In genomic region chr14:93657875-93658274, GRCh38 we compare ENCODE assay signal across 20 cellular contexts.
DNase-seq lines count a peak whose midpoint lies in the region; ATAC-seq and TF ChIP-seq lines count a peak whose summit lies in the region.
"Had no signal": no experiment of that assay in that cellular context is flagged by ENCODE, and none has a peak within 500 bp of the region (broad histone marks: within the 10 kb centered on the region; RNA-seq: fewer than 3 reads in every experiment).

No MANE protein-coding gene starts in this region.

- H3K27me3 ChIP-seq in right cardiac atrium (ENCODE audit: control insufficient read depth, insufficient read depth), result no peaks in the 10 kb centered on the region

- no peak overlapping the region for H3K27ac ChIP-seq in right cardiac atrium (ENCODE audit: low read length)

- no peaks in the 10 kb centered on the region for H3K36me3 Mint-ChIP-seq in WTC11
- H3K36me3 Mint-ChIP-seq in T-helper 2 cell treated with Interferon-gamma antibody and Interleukin-4, amounts not matched to agents 5 μg/mL and 100 μg/mL, for 36 hours (ENCODE audit: low read depth), result no peaks in the 10 kb centered on the region
- H3K36me3 Mint-ChIP-seq: CD4-positive, CD25-positive, alpha-beta regulatory T cell; CD8-positive, alpha-beta memory T cell had no signal

- H3K9me3 ChIP-seq in right cardiac atrium (ENCODE audit: control insufficient read depth, low read length), result no peaks in the 10 kb centered on the region

- no peaks in the 10 kb centered on the region for H3K27me3 Mint-ChIP-seq in WTC11 (ENCODE audit: low read depth)
- H3K27me3 Mint-ChIP-seq in T-helper 2 cell treated with Interferon-gamma antibody and Interleukin-4, amounts not matched to agents 5 μg/mL and 100 μg/mL, for 36 hours (ENCODE audit: low read depth), result peaks cover 3% of the 10 kb centered on the region

- CTCF ChIA-PET in WTC11 (lab: Charles Lee), result interaction anchor here (0.7 kb wide), 1 partner anchor 265 kb away, joined by 4 read pairs; no protein-coding TSS in a partner anchor

- intact Hi-C loops in right cardiac atrium (cut with DNase I), result loop anchor here (5.0 to 10.0 kb wide), 3 partner anchors 129 to 234 kb away; partner anchors contain the start of gene PRIMA1 (in 2 of the 4)
- intact Hi-C loops in Right ventricle myocardium superior (cut with DNase I), result loop anchor here (5.0 kb wide), 1 partner anchor 129 kb away; the partner anchor contains the start of gene PRIMA1

- peaks cover 14% of the 10 kb centered on the region for H3K4me1 Mint-ChIP-seq in WTC11
- H3K4me1 Mint-ChIP-seq in T-helper 2 cell treated with Interferon-gamma antibody and Interleukin-4, amounts not matched to agents 5 μg/mL and 100 μg/mL, for 36 hours (ENCODE audit: low read depth), result no peaks in the 10 kb centered on the region
- H3K4me1 Mint-ChIP-seq: CD4-positive, CD25-positive, alpha-beta regulatory T cell; CD8-positive, alpha-beta memory T cell had no signal

- POLR2A ChIA-PET in WTC11 (lab: Charles Lee), result no interaction called here

- H3K4me3 Mint-ChIP-seq in WTC11, result no peak overlapping the region
- H3K4me3 Mint-ChIP-seq in T-helper 2 cell treated with Interferon-gamma antibody and Interleukin-4, amounts not matched to agents 5 μg/mL and 100 μg/mL, for 36 hours, result no peak overlapping the region
- H3K4me3 Mint-ChIP-seq: CD4-positive, CD25-positive, alpha-beta regulatory T cell; CD8-positive, alpha-beta memory T cell; GM23338; HFFc6 had no signal

- WGBS in right cardiac atrium, result 29% methylated on average over 6 of the region's 6 CpGs

- no peak overlapping the region for H3K27ac Mint-ChIP-seq in WTC11
- no peak overlapping the region for H3K27ac Mint-ChIP-seq in T-helper 2 cell treated with Interferon-gamma antibody and Interleukin-4, amounts not matched to agents 5 μg/mL and 100 μg/mL, for 36 hours
- H3K27ac Mint-ChIP-seq: CD4-positive, CD25-positive, alpha-beta regulatory T cell; CD8-positive, alpha-beta memory T cell; GM23338; HFFc6 had no signal

- ATAC-seq in right cardiac atrium, result peak; percentile 40 to 48
- ATAC-seq in Right ventricle myocardium superior (ENCODE audit: poor library complexity), result no peak
- ATAC-seq in WTC11, result no peak
- ATAC-seq in GM18511 (IDR thresholded peaks at IDR 0.05; ENCODE audit: unreplicated experiment), result no peak
- ATAC-seq: GM12878, GM23338 had no signal

- DNase-seq in right cardiac atrium (no peak), Right ventricle myocardium superior (no peak), globus pallidus (ENCODE audit: low spot score) (peak; percentile 16), pons (ENCODE audit: low spot score) (peak; percentile 9), WTC11 (ENCODE audit: low spot score) (no peak)
- DNase-seq in T-helper 2 cell treated with Interferon-gamma antibody and Interleukin-4, amounts not matched to agents 5 μg/mL and 100 μg/mL, for 36 hours (ENCODE audit: low spot score), result no peak
- DNase-seq: 8988T; CD4-positive, CD25-positive, alpha-beta regulatory T cell; CD8-positive, alpha-beta memory T cell; COR-L47; DMS 273 treated with DMSO at 0.1 percent for 48 hours; DMS53; DND-41; EL; HCEC 1CT; HFFc6; IMR-90 had no signal

- no peaks in the 10 kb centered on the region for H3K4me1 ChIP-seq in right cardiac atrium (ENCODE audit: control insufficient read depth, insufficient read depth, low read length)

- no peaks in the 10 kb centered on the region for H3K9me3 Mint-ChIP-seq in WTC11
- H3K9me3 Mint-ChIP-seq in T-helper 2 cell treated with Interferon-gamma antibody and Interleukin-4, amounts not matched to agents 5 μg/mL and 100 μg/mL, for 36 hours, result no peaks in the 10 kb centered on the region
- H3K9me3 Mint-ChIP-seq: GM23338 had no signal

- H3K4me3 ChIP-seq in right cardiac atrium (ENCODE audit: low read length), result no peak overlapping the region
- H3K4me3 ChIP-seq: GM12878, GM23338 had no signal

- TF ChIP-seq CTCF in WTC11 (IDR thresholded peaks at IDR 0.05), result no peak

TF ChIP-seq in WTC11, 78 proteins besides CTCF, POLR2A, EP300 and RAD21 (continues in another document):
- TF ChIP-seq SMAD4 (CRISPR knock-in tag; IDR thresholded peaks at IDR 0.05) (no peak), JAZF1 (CRISPR knock-in tag; IDR thresholded peaks at IDR 0.05) (no peak), IRF1 (CRISPR knock-in tag; IDR thresholded peaks at IDR 0.05) (no peak), HMGXB4 (CRISPR knock-in tag; IDR thresholded peaks at IDR 0.05) (no peak), ELF4 (CRISPR knock-in tag; IDR thresholded peaks at IDR 0.05; ENCODE audit: low read depth) (no peak), FOXP1 (CRISPR knock-in tag; IDR thresholded peaks at IDR 0.05; ENCODE audit: borderline replicate concordance) (no peak)
- TF ChIP-seq, protein P1, sequence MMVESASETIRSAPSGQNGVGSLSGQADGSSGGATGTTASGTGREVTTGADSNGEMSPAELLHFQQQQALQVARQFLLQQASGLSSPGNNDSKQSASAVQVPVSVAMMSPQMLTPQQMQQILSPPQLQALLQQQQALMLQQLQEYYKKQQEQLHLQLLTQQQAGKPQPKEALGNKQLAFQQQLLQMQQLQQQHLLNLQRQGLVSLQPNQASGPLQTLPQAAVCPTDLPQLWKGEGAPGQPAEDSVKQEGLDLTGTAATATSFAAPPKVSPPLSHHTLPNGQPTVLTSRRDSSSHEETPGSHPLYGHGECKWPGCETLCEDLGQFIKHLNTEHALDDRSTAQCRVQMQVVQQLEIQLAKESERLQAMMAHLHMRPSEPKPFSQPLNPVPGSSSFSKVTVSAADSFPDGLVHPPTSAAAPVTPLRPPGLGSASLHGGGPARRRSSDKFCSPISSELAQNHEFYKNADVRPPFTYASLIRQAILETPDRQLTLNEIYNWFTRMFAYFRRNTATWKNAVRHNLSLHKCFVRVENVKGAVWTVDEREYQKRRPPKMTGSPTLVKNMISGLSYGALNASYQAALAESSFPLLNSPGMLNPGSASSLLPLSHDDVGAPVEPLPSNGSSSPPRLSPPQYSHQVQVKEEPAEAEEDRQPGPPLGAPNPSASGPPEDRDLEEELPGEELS (CRISPR knock-in tag; IDR thresholded peaks at IDR 0.05), result no peak
- TF ChIP-seq, protein P2, sequence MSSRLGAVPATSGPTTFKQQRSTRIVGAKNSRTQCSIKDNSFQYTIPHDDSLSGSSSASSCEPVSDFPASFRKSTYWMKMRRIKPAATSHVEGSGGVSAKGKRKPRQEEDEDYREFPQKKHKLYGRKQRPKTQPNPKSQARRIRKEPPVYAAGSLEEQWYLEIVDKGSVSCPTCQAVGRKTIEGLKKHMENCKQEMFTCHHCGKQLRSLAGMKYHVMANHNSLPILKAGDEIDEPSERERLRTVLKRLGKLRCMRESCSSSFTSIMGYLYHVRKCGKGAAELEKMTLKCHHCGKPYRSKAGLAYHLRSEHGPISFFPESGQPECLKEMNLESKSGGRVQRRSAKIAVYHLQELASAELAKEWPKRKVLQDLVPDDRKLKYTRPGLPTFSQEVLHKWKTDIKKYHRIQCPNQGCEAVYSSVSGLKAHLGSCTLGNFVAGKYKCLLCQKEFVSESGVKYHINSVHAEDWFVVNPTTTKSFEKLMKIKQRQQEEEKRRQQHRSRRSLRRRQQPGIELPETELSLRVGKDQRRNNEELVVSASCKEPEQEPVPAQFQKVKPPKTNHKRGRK (CRISPR knock-in tag; IDR thresholded peaks at IDR 0.05; ENCODE audit: borderline replicate concordance), result no peak
- TF ChIP-seq, protein P3, sequence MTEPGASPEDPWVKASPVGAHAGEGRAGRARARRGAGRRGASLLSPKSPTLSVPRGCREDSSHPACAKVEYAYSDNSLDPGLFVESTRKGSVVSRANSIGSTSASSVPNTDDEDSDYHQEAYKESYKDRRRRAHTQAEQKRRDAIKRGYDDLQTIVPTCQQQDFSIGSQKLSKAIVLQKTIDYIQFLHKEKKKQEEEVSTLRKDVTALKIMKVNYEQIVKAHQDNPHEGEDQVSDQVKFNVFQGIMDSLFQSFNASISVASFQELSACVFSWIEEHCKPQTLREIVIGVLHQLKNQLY (CRISPR knock-in tag; IDR thresholded peaks at IDR 0.05), result no peak

Comparison
In these comparisons a context has a peak if more than half of its experiments do, and no peak if none do; other contexts are left out.
1. ATAC-seq: peak in right cardiac atrium (2 of 2); none in Right ventricle myocardium superior (single experiment), WTC11 (single experiment) and GM18511 (single experiment).
2. DNase-seq: peak in globus pallidus (single experiment) and pons (single experiment); none in right cardiac atrium (0 of 3), Right ventricle myocardium superior (single experiment), WTC11 (single experiment) and T-helper 2 cell treated with Interferon-gamma antibody and Interleukin-4, amounts not matched to agents 5 μg/mL and 100 μg/mL, for 36 hours (single experiment).